23 cellular contexts compared by ENCODE assay signal in the genomic region with DNA sequence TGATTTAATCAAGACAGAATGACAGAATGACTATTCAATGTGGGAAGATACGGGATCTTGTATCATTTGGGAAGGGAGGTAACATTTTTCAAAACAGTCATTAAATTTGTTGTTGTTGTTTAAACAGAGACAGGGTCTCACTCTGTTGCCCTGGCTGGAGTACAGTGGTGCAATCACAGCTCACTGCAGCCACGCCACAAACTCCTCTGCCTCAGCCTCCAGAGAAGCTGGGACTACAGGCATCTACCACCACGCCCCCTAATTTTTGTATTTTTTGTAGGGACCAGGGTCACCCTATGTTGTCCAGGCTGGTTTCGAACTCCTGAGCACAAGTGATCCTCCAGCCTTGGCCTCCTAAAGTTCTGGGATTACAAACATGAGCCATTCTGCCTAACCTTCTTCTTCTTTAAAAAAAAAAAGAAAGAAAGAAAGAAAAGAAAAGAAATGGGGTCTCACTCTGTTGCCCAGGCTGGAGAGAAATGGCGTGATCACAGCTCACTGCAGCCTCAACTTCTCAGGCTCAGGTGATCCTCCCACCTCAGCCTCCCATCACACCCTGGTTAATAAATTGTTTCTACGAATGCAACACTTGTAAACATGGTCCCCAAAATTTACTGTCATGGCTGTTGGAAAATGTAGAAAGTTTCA. TPM values are rescaled to one million over a fixed set of nuclear protein-coding genes. Genes with fewer than 3 reads are reported as not detected.
A peak's percentile ranks its signal among the peaks of the same experiment; 100 is the strongest.
DNase-seq lines count a peak whose midpoint lies in the region; ATAC-seq and TF ChIP-seq lines count a peak whose summit lies in the region.
"Had no signal": no experiment of that assay in that cellular context is flagged by ENCODE, and none has a peak within 500 bp of the region (broad histone marks: within the 10 kb centered on the region; RNA-seq: fewer than 3 reads in every experiment).

No MANE protein-coding gene starts in this region.

- no peak overlapping the region for H2AFZ ChIP-seq in GM23338

- H4K20me1 ChIP-seq in GM23338 (replicated peaks; ENCODE audit: insufficient read depth): peaks cover 85% of the 10 kb centered on the region

- no peaks in the 10 kb centered on the region for H3K9me2 ChIP-seq in GM23338 (ENCODE audit: insufficient read depth)

- no peak for TF ChIP-seq POLR2A in tibial nerve (IDR thresholded peaks at IDR 0.05)

- no peaks in the 10 kb centered on the region for H3K9me3 Mint-ChIP-seq in GM23338
- H3K9me3 Mint-ChIP-seq: activated T-cell treated with anti-CD3 and anti-CD28 coated beads, Interleukin-2, amount 50 U/mL, for 24 hours; brain; memory B cell had no signal

- H3K9me3 ChIP-seq in psoas muscle (no peaks in the 10 kb centered on the region), tibial nerve (no peaks in the 10 kb centered on the region)
- H3K9me3 ChIP-seq: uterus had no signal

- H3K27me3 ChIP-seq in GM23338 (ENCODE audit: insufficient read depth) (no peaks in the 10 kb centered on the region), psoas muscle (ENCODE audit: insufficient read depth in 3 of 3, low read length in 2 of 3) (no peaks in the 10 kb centered on the region), tibial nerve (no peaks in the 10 kb centered on the region)
- H3K27me3 ChIP-seq: uterus had no signal

- H3K4me2 ChIP-seq in GM23338: no peak overlapping the region

- peaks cover 7% of the 10 kb centered on the region; the same call in 1 of the 2 replicates for H3K36me3 ChIP-seq in GM23338 (ENCODE audit: insufficient read depth)
- H3K36me3 ChIP-seq in psoas muscle (ENCODE audit: insufficient read depth in 1 of 2, low read depth in 1 of 2): peaks cover 0 to 19% of the 10 kb centered on the region in 2 donors
- H3K36me3 ChIP-seq in tibial nerve: peaks cover 0 to 18% (median 4%) of the 10 kb centered on the region in 3 donors
- H3K36me3 ChIP-seq: uterus had no signal

- H3F3A ChIP-seq in GM23338 (replicated peaks; ENCODE audit: low read depth): peaks cover 24% of the 10 kb centered on the region

- H3K4me1 Mint-ChIP-seq in GM23338: peaks cover 46% of the 10 kb centered on the region; the same call in 2 of the 3 replicates

- peaks cover 9% of the 10 kb centered on the region for H3K27me3 Mint-ChIP-seq in GM23338 (ENCODE audit: insufficient read depth, low read depth, poor library complexity)
- H3K27me3 Mint-ChIP-seq: activated T-cell treated with anti-CD3 and anti-CD28 coated beads, Interleukin-2, amount 50 U/mL, for 24 hours; brain; memory B cell; progenitor cell of endocrine pancreas had no signal

- no peak overlapping the region for H3K4me3 Mint-ChIP-seq in GM23338
- H3K4me3 Mint-ChIP-seq: activated CD8-positive, alpha-beta T cell treated with anti-CD3 and anti-CD28 coated beads, Interleukin-2, amount 10 ng/mL, durations not matched to agents 7 days and 5 days; activated T-cell treated with anti-CD3 and anti-CD28 coated beads, Interleukin-2, amount 50 U/mL, for 24 hours; memory B cell had no signal

- peaks cover 100% of the 10 kb centered on the region for H3K79me2 ChIP-seq in GM23338 (replicated peaks; ENCODE audit: insufficient read depth)

- 74 to 91% (median 80%) methylated on average over 6 of the region's 6 CpGs for WGBS in psoas muscle, 3 donors
- 87 to 89% methylated on average over 6 of the region's 6 CpGs for WGBS in tibial nerve, 2 donors

- DNase-seq in GM23338 (ENCODE audit: low spot score) (no peak), coronary artery (ENCODE audit: low spot score) (no peak), psoas muscle (no peak), tibial nerve (ENCODE audit: low spot score in 2 of 2) (no peak)
- DNase-seq: activated CD8-positive, alpha-beta T cell treated with anti-CD3 and anti-CD28 coated beads, Interleukin-2, amount 10 ng/mL, durations not matched to agents 7 days and 5 days; activated T-cell treated with anti-CD3 and anti-CD28 coated beads, Interleukin-2, amount 50 U/mL, for 24 hours; DMS79; effector CD8-positive, alpha-beta T cell; erythroblast; GDM1; left colon; NCI-H1048; NCI-H1694; RPMI8226; stimulated activated CD4-positive, alpha-beta T cell treated with anti-CD3 and anti-CD28 coated beads, Interleukin-1b, Interleukin-23, amount 100 ng/mL, for 48 hours had no signal

- peaks cover 78% of the 10 kb centered on the region for H3K36me3 Mint-ChIP-seq in GM23338 (ENCODE audit: low read depth)

- H3K4me3 ChIP-seq in GM23338: no peak overlapping the region
- H3K4me3 ChIP-seq in coronary artery: no peak overlapping the region
- H3K4me3 ChIP-seq in psoas muscle: peak overlapping the region; percentile 45
- H3K4me3 ChIP-seq in tibial nerve: no peak overlapping the region
- H3K4me3 ChIP-seq: uterus had no signal

- H3K27ac ChIP-seq in 22Rv1: peak overlapping the region; percentile 6; the same call in 1 of the 2 replicates
- peak overlapping the region; percentile 66; the same call in 1 of the 2 replicates for H3K27ac ChIP-seq in GM23338 (ENCODE audit: low read depth)
- peak overlapping the region; percentile 27 to 43 for H3K27ac ChIP-seq in coronary artery
- H3K27ac ChIP-seq in psoas muscle: peak overlapping the region; percentile 84
- H3K27ac ChIP-seq in tibial nerve: no peak overlapping the region

- no peak for TF ChIP-seq EP300 in tibial nerve (IDR thresholded peaks at IDR 0.05)

- intact Hi-C loops in psoas muscle (cut with DNase I): no loop called here

- TF ChIP-seq CTCF in 22Rv1 (IDR thresholded peaks at IDR 0.05): no peak
- TF ChIP-seq CTCF in GM23338 (conservative IDR thresholded peaks at IDR 0.05; ENCODE audit: low read depth in 2 of 2): no peak
- no peak for TF ChIP-seq CTCF in coronary artery (IDR thresholded peaks at IDR 0.05)
- no peak for TF ChIP-seq CTCF in psoas muscle (IDR thresholded peaks at IDR 0.05)
- TF ChIP-seq CTCF in tibial nerve (IDR thresholded peaks at IDR 0.05): no peak

- H3K4me1 ChIP-seq in GM23338 (ENCODE audit: insufficient read depth): peaks cover 11% of the 10 kb centered on the region
- peaks cover 82% of the 10 kb centered on the region for H3K4me1 ChIP-seq in psoas muscle
- peaks cover 0 to 55% (median 18%) of the 10 kb centered on the region in 4 donors for H3K4me1 ChIP-seq in tibial nerve

- no peak for ATAC-seq in GM23338
- peak in 1 of 4 donors; percentile 23 for ATAC-seq in psoas muscle
- ATAC-seq in GM21423 (IDR thresholded peaks at IDR 0.05; ENCODE audit: unreplicated experiment): no peak
- no peak for ATAC-seq in GM19395 (IDR thresholded peaks at IDR 0.05; ENCODE audit: unreplicated experiment)
- no peak for ATAC-seq in HG02840 (IDR thresholded peaks at IDR 0.05; ENCODE audit: low FRiP score, unreplicated experiment)
- ATAC-seq: activated CD8-positive, alpha-beta T cell treated with anti-CD3 and anti-CD28 coated beads, Interleukin-2, amount 10 ng/mL, durations not matched to agents 7 days and 5 days had no signal

- no peak overlapping the region for H3K27ac Mint-ChIP-seq in GM23338
- H3K27ac Mint-ChIP-seq: activated CD8-positive, alpha-beta T cell treated with anti-CD3 and anti-CD28 coated beads, Interleukin-2, amount 10 ng/mL, durations not matched to agents 7 days and 5 days had no signal

TF ChIP-seq in GM23338, 12 proteins besides CTCF, POLR2A, EP300 and RAD21 (continues in another document):
- TF ChIP-seq, protein P1, sequence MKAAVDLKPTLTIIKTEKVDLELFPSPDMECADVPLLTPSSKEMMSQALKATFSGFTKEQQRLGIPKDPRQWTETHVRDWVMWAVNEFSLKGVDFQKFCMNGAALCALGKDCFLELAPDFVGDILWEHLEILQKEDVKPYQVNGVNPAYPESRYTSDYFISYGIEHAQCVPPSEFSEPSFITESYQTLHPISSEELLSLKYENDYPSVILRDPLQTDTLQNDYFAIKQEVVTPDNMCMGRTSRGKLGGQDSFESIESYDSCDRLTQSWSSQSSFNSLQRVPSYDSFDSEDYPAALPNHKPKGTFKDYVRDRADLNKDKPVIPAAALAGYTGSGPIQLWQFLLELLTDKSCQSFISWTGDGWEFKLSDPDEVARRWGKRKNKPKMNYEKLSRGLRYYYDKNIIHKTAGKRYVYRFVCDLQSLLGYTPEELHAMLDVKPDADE (IDR thresholded peaks at IDR 0.05): no peak
- no peak for TF ChIP-seq NANOG (IDR thresholded peaks at IDR 0.05; ENCODE audit: borderline replicate concordance)
- no peak for TF ChIP-seq CREB1 (CRISPR knock-in tag; IDR thresholded peaks at IDR 0.05; ENCODE audit: low read depth)
- TF ChIP-seq ZNF331 (CRISPR knock-in tag; IDR thresholded peaks at IDR 0.05; ENCODE audit: low read depth): no peak
- TF ChIP-seq, protein P2, sequence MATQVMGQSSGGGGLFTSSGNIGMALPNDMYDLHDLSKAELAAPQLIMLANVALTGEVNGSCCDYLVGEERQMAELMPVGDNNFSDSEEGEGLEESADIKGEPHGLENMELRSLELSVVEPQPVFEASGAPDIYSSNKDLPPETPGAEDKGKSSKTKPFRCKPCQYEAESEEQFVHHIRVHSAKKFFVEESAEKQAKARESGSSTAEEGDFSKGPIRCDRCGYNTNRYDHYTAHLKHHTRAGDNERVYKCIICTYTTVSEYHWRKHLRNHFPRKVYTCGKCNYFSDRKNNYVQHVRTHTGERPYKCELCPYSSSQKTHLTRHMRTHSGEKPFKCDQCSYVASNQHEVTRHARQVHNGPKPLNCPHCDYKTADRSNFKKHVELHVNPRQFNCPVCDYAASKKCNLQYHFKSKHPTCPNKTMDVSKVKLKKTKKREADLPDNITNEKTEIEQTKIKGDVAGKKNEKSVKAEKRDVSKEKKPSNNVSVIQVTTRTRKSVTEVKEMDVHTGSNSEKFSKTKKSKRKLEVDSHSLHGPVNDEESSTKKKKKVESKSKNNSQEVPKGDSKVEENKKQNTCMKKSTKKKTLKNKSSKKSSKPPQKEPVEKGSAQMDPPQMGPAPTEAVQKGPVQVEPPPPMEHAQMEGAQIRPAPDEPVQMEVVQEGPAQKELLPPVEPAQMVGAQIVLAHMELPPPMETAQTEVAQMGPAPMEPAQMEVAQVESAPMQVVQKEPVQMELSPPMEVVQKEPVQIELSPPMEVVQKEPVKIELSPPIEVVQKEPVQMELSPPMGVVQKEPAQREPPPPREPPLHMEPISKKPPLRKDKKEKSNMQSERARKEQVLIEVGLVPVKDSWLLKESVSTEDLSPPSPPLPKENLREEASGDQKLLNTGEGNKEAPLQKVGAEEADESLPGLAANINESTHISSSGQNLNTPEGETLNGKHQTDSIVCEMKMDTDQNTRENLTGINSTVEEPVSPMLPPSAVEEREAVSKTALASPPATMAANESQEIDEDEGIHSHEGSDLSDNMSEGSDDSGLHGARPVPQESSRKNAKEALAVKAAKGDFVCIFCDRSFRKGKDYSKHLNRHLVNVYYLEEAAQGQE (IDR thresholded peaks at IDR 0.05; ENCODE audit: unreplicated experiment): no peak

RNA-seq across cellular contexts. Expression of gene YWHAG, which starts 24.3 kb away (rescaled TPM):
- 179 and 180 TPM in 2 replicates for total RNA-seq in GM23338 (2014; rRNA removed; shearing (Covaris generic))
- polyA plus RNA-seq in GM23338 (2016; fragmentation: Nextera tagmentation; extraction: Ambion mirVana) (82.2 and 97.0 TPM in 2 replicates), psoas muscle (100 to 1,000 TPM; 204 to 523 (median 213) TPM)
- total RNA-seq in psoas muscle (100 to 1,000 TPM; 342 to 421 (median 401) TPM), tibial nerve (10 to 100 TPM; 54.9 to 96.6 (median 81.7) TPM)

RNA-seq across cellular contexts. Expression of gene HSPB1, which starts 32.0 kb away (rescaled TPM):
- total RNA-seq in GM23338 (2014; rRNA removed; shearing (Covaris generic)): 47.5 and 48.1 TPM in 2 replicates
- polyA plus RNA-seq in GM23338 (2016; fragmentation: Nextera tagmentation; extraction: Ambion mirVana) (437 and 458 TPM in 2 replicates), psoas muscle (1,000 to 10,000 TPM; 1,312 to 4,364 (median 1,775) TPM)
- total RNA-seq in psoas muscle (1,000 to 10,000 TPM; 2,972 to 5,803 (median 5,243) TPM), tibial nerve (100 to 1,000 TPM; 272 to 385 (median 324) TPM)

Comparison
In these comparisons a context has a peak if more than half of its experiments do, and no peak if none do; other contexts are left out.
1. H3K27ac ChIP-seq: peak in 22Rv1 (single experiment), GM23338 (single experiment), coronary artery (2 of 2) and psoas muscle (single experiment); none in tibial nerve (0 of 4).
2. RNA of gene HSPB1, which starts 32.0 kb away (total RNA-seq): 2,972 to 5,803 TPM in psoas muscle; 272 to 385 TPM in tibial nerve and 47.5 to 48.1 TPM in GM23338; every median in the first group is over 4 times any median in the second.